8 cellular contexts compared by ENCODE assay signal in genomic region chr12:117155278-117156060, GRCh38. TPM values are rescaled to one million over a fixed set of nuclear protein-coding genes. Genes with fewer than 3 reads are reported as not detected.
DNase-seq lines count a peak whose midpoint lies in the region; ATAC-seq and TF ChIP-seq lines count a peak whose summit lies in the region.

No MANE protein-coding gene starts in this region.

- H3K4me3 ChIP-seq in HEK293 (ENCODE audit: low read depth, low read length), result no peak overlapping the region

- DNase-seq in ELR (ENCODE audit: low read depth), result peak; percentile 77
- peak; percentile 17 for DNase-seq in NCI-H1694 (lab: John Stamatoyannopoulos, UW)
- DNase-seq in activated CD4-positive, CD25-positive, alpha-beta regulatory T cell treated with anti-CD3 and anti-CD28 coated beads, Interleukin-2, amount 50 U/mL, for 16 hours (ENCODE audit: low read depth, low spot score), result peak; percentile 40
- peak; percentile 73 for DNase-seq in central memory CD4-positive, alpha-beta T cell
- DNase-seq in lung microvascular endothelial cell (ENCODE audit: low read depth in 2 of 2), result peak; percentile 27 to 68
- DNase-seq in stimulated activated CD8-positive, alpha-beta memory T cell treated with anti-CD3 and anti-CD28 coated beads, Interleukin-2, amount 100 ng/mL, for 48 hours (ENCODE audit: low read depth in 2 of 2), result peak; percentile 49 to 80

- peaks cover 39 to 84% of the 10 kb centered on the region in 2 experiments for H3K36me3 ChIP-seq in HEK293 (ENCODE audit: control insufficient read depth in 2 of 2, insufficient read depth in 1 of 2, low read length in 2 of 2)

- peak; percentile 92 for TF ChIP-seq CTCF in HEK293 (tag by site-specific recombination; IDR thresholded peaks at IDR 0.05)

- CTCF ChIA-PET in HEK293 (lab: Yijun Ruan, JAX), result interaction anchor here (0.6 to 1.6 kb wide), 5 partner anchors 14 to 923 kb away, joined by 3 to 4 read pairs (median 3); no protein-coding TSS in a partner anchor

- no peaks in the 10 kb centered on the region for H3K4me1 ChIP-seq in HEK293 (ENCODE audit: control insufficient read depth, insufficient read depth, low read length)

- no peak for ATAC-seq in HG02623 (IDR thresholded peaks at IDR 0.05; ENCODE audit: unreplicated experiment)

- H3K9me3 ChIP-seq in HEK293 (ENCODE audit: control insufficient read depth, insufficient read depth, low read depth, low read length), result no peaks in the 10 kb centered on the region

- POLR2A ChIA-PET in HEK293 (lab: Yijun Ruan, JAX), result no interaction called here

- H3K27ac ChIP-seq in HEK293 (ENCODE audit: extremely low read depth, low read depth, low read length), result no peak overlapping the region

TF ChIP-seq in HEK293, 187 proteins besides CTCF, POLR2A, EP300 and RAD21 (continues in another document):
- TF ChIP-seq, protein P1, sequence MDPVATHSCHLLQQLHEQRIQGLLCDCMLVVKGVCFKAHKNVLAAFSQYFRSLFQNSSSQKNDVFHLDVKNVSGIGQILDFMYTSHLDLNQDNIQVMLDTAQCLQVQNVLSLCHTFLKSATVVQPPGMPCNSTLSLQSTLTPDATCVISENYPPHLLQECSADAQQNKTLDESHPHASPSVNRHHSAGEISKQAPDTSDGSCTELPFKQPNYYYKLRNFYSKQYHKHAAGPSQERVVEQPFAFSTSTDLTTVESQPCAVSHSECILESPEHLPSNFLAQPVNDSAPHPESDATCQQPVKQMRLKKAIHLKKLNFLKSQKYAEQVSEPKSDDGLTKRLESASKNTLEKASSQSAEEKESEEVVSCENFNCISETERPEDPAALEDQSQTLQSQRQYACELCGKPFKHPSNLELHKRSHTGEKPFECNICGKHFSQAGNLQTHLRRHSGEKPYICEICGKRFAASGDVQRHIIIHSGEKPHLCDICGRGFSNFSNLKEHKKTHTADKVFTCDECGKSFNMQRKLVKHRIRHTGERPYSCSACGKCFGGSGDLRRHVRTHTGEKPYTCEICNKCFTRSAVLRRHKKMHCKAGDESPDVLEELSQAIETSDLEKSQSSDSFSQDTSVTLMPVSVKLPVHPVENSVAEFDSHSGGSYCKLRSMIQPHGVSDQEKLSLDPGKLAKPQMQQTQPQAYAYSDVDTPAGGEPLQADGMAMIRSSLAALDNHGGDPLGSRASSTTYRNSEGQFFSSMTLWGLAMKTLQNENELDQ (tag by site-specific recombination; IDR thresholded peaks at IDR 0.05; ENCODE audit: low read depth), result no peak
- TF ChIP-seq ZNF354C (tag by site-specific recombination; IDR thresholded peaks at IDR 0.05; ENCODE audit: borderline replicate concordance, low read depth) (no peak), ZNF48 (tag by site-specific recombination; IDR thresholded peaks at IDR 0.05) (no peak), PATZ1 (tag by site-specific recombination; IDR thresholded peaks at IDR 0.05) (peak; percentile 68), SP2 (tag by site-specific recombination; IDR thresholded peaks at IDR 0.05) (peak; percentile 49), ZXDB (tag by site-specific recombination; IDR thresholded peaks at IDR 0.05) (no peak), ZNF2 (tag by site-specific recombination; IDR thresholded peaks at IDR 0.05) (peak; percentile 98), GLI2 (tag by site-specific recombination; IDR thresholded peaks at IDR 0.05; ENCODE audit: borderline replicate concordance, low read depth) (no peak), ZNF266 (tag by site-specific recombination; IDR thresholded peaks at IDR 0.05; ENCODE audit: low read depth) (no peak), GLIS2 (tag by site-specific recombination; IDR thresholded peaks at IDR 0.05) (peak; percentile 77), ZBTB17 (tag by site-specific recombination; IDR thresholded peaks at IDR 0.05) (no peak), KLF1 (tag by site-specific recombination; IDR thresholded peaks at IDR 0.05) (no peak), IKZF3 (tag by site-specific recombination; IDR thresholded peaks at IDR 0.05) (0 out of 2 replicates have a peak, but pooled peaks have one; percentile 25), SCRT1 (tag by site-specific recombination; IDR thresholded peaks at IDR 0.05; ENCODE audit: borderline replicate concordance) (no peak), ZNF223 (tag by site-specific recombination; IDR thresholded peaks at IDR 0.05) (no peak), ZNF654 (tag by site-specific recombination; IDR thresholded peaks at IDR 0.05; ENCODE audit: low read depth) (peak; percentile 15; the same call in 1 of the 2 replicates), MYNN (tag by site-specific recombination; IDR thresholded peaks at IDR 0.05; ENCODE audit: borderline replicate concordance) (no peak), ZNF555 (tag by site-specific recombination; conservative IDR thresholded peaks at IDR 0.05) (no peak), MZF1 (tag by site-specific recombination; IDR thresholded peaks at IDR 0.05; ENCODE audit: borderline replicate concordance) (no peak), ZNF214 (tag by site-specific recombination; IDR thresholded peaks at IDR 0.05; ENCODE audit: borderline replicate concordance) (no peak), ZNF121 (tag by site-specific recombination; IDR thresholded peaks at IDR 0.05) (no peak), ZNF366 (tag by site-specific recombination; conservative IDR thresholded peaks at IDR 0.05) (no peak), ZNF404 (tag by site-specific recombination; IDR thresholded peaks at IDR 0.05) (no peak), ZEB2 (tag by site-specific recombination; IDR thresholded peaks at IDR 0.05) (0 out of 2 replicates have a peak, but pooled peaks have one; percentile 39), ZNF426 (tag by site-specific recombination; IDR thresholded peaks at IDR 0.05) (no peak), ZNF138 (tag by site-specific recombination; IDR thresholded peaks at IDR 0.05; ENCODE audit: borderline replicate concordance) (no peak), ZSCAN23 (tag by site-specific recombination; IDR thresholded peaks at IDR 0.05) (no peak), GLIS1 (tag by site-specific recombination; IDR thresholded peaks at IDR 0.05) (peak; percentile 95)
- TF ChIP-seq, protein P2, sequence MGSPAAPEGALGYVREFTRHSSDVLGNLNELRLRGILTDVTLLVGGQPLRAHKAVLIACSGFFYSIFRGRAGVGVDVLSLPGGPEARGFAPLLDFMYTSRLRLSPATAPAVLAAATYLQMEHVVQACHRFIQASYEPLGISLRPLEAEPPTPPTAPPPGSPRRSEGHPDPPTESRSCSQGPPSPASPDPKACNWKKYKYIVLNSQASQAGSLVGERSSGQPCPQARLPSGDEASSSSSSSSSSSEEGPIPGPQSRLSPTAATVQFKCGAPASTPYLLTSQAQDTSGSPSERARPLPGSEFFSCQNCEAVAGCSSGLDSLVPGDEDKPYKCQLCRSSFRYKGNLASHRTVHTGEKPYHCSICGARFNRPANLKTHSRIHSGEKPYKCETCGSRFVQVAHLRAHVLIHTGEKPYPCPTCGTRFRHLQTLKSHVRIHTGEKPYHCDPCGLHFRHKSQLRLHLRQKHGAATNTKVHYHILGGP (tag by site-specific recombination; IDR thresholded peaks at IDR 0.05), result no peak
- TF ChIP-seq, protein P3, sequence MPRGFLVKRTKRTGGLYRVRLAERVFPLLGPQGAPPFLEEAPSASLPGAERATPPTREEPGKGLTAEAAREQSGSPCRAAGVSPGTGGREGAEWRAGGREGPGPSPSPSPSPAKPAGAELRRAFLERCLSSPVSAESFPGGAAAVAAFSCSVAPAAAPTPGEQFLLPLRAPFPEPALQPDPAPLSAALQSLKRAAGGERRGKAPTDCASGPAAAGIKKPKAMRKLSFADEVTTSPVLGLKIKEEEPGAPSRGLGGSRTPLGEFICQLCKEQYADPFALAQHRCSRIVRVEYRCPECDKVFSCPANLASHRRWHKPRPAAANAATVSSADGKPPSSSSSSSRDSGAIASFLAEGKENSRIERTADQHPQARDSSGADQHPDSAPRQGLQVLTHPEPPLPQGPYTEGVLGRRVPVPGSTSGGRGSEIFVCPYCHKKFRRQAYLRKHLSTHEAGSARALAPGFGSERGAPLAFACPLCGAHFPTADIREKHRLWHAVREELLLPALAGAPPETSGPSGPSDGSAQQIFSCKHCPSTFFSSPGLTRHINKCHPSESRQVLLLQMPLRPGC (tag by site-specific recombination; IDR thresholded peaks at IDR 0.05), result no peak
- TF ChIP-seq, protein P4, sequence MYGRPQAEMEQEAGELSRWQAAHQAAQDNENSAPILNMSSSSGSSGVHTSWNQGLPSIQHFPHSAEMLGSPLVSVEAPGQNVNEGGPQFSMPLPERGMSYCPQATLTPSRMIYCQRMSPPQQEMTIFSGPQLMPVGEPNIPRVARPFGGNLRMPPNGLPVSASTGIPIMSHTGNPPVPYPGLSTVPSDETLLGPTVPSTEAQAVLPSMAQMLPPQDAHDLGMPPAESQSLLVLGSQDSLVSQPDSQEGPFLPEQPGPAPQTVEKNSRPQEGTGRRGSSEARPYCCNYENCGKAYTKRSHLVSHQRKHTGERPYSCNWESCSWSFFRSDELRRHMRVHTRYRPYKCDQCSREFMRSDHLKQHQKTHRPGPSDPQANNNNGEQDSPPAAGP (tag by site-specific recombination; IDR thresholded peaks at IDR 0.05), result no peak

RNA-seq across cellular contexts. Expression of gene FBXO21, which starts 34.8 kb away (rescaled TPM):
- total RNA-seq in lung microvascular endothelial cell, result 84.8 and 114 TPM in 2 replicates

RNA-seq across cellular contexts. Expression of gene TESC, which starts 56.3 kb away (rescaled TPM):
- 0.20 and 0.44 TPM in 2 replicates for total RNA-seq in lung microvascular endothelial cell

Comparison
In these comparisons a context has a peak if more than half of its experiments do, and no peak if none do; other contexts are left out.
1. DNase-seq: peak in every context shown above with its lines; median percentile 77 in ELR; 73 in central memory CD4-positive, alpha-beta T cell; 64 in stimulated activated CD8-positive, alpha-beta memory T cell treated with anti-CD3 and anti-CD28 coated beads, Interleukin-2, amount 100 ng/mL, for 48 hours; 48 in lung microvascular endothelial cell; 40 in activated CD4-positive, CD25-positive, alpha-beta regulatory T cell treated with anti-CD3 and anti-CD28 coated beads, Interleukin-2, amount 50 U/mL, for 16 hours; 17 in NCI-H1694.